23 cellular contexts compared by ENCODE assay signal in the genomic region with DNA sequence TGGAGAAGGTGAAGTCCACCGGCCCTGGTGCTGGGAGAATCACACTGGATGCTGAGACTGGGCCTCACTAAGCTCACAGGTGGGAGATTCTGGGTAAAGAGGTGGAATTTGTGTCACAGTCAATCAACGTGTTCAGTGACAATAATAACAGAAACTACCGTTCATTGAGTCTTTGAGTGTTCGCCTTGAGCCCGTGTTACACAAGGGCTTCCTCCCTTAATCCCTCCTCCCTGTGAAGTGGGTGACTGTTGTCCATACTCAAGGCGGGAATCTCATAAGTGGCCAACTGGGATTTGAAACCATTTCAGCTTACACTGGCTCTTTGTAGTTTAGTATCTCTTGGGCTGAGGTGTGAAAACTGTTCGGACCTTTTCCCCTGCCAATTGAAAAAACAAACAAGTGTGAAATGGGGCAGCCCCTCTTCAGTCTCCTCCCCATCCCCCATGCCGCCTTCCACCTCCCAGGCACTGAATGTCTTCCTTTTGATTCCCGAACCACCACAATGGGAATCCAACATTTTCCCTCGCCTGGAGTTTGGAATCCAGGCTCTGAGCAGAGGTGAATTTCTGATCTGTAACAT.
"Had no signal": no experiment of that assay in that cellular context is flagged by ENCODE, and none has a peak within 500 bp of the region (broad histone marks: within the 10 kb centered on the region; RNA-seq: fewer than 3 reads in every experiment).

No MANE protein-coding gene starts in this region.

- H3K4me2 ChIP-seq: KMS-11 had no signal

- H3K27ac ChIP-seq: KMS-11, SK-N-MC had no signal

- H3K4me3 ChIP-seq: SK-N-MC had no signal

- ATAC-seq: activated CD8-positive, alpha-beta memory T cell treated with anti-CD3 and anti-CD28 coated beads, Interleukin-2, amount 10 ng/mL, durations not matched to agents 7 days and 5 days; Right ventricle myocardium inferior; T-cell had no signal

- DNase-seq: activated B cell treated with CpG ODN at 0.5 μM for 24 hours; activated CD4-positive, alpha-beta T cell treated with anti-CD3 and anti-CD28 coated beads for 1 hour; activated CD4-positive, alpha-beta T cell treated with anti-CD3 and anti-CD28 coated beads, Interleukin-2, amount 10 ng/mL, durations not matched to agents 24 days and 14 days; activated CD4-positive, alpha-beta T cell treated with anti-CD3 and anti-CD28 coated beads, Interleukin-2, amount 50 U/mL, for 48 hours; activated CD8-positive, alpha-beta memory T cell treated with anti-CD3 and anti-CD28 coated beads, Interleukin-2, amount 10 ng/mL, durations not matched to agents 7 days and 5 days; activated effector memory CD4-positive, alpha-beta T cell treated with Interleukin-2 at 50 U/mL for 16 hours; activated naive CD4-positive, alpha-beta T cell; activated T-cell treated with anti-CD3 and anti-CD28 coated beads, Interleukin-2, amount 50 U/mL, for 24 hours; aorta; NCI-H1092; NCI-H1417; NCI-H1930; NCI-H2107; NCI-H526; NCI-H774; RPMI8226; T-cell; T-helper 2 cell; T1000 had no signal

- FAIRE-seq: TTC549 had no signal

- H3K9ac ChIP-seq: KMS-11 had no signal
